ENCODE assay signal across 23 cellular contexts in the genomic region with DNA sequence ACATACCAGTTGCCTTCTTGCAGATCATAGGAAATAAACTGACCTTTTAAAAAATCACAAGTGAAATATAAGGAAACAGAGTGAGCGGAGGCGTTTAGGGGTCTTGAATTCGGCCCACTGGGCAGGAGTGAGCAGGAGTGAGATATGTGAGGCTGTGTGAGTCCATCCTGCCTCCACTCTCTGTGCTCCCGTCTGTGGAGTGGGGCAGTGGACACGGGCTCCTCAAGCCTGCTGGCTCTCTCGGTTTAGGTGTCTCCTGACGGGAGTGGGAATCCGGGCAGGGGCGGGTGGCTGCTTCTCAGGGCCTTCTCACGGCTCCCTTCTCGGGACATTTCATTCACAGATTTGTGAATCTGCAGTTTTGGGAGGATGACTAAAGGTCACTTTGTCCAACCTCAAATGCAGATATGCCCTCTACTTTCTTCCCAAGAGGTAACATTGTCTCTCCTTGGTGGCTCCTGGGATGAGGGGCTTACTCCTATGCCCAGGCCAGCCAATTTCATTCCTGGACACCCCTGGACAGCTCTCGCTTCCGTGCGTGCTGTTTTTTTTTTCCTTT. TPM values are rescaled to one million over a fixed set of nuclear protein-coding genes. Genes with fewer than 3 reads are reported as not detected.
DNase-seq lines count a peak whose midpoint lies in the region; ATAC-seq and TF ChIP-seq lines count a peak whose summit lies in the region.
"Had no signal": no experiment of that assay in that cellular context is flagged by ENCODE, and none has a peak within 500 bp of the region (broad histone marks: within the 10 kb centered on the region; RNA-seq: fewer than 3 reads in every experiment).

No MANE protein-coding gene starts in this region.

- H3K4me1 ChIP-seq in right atrium auricular region (peaks cover 0 to 23% of the 10 kb centered on the region in 2 donors), hepatocyte (ENCODE audit: insufficient read depth) (peaks cover 19% of the 10 kb centered on the region), gastrocnemius medialis (no peaks in the 10 kb centered on the region)
- H3K4me1 ChIP-seq: neural progenitor cell had no signal

- no peaks in the 10 kb centered on the region for H3K79me2 ChIP-seq in hepatocyte

- H3K4me3 ChIP-seq in right atrium auricular region (no peak overlapping the region), hepatocyte (no peak overlapping the region), gastrocnemius medialis (no peak overlapping the region)
- H3K4me3 ChIP-seq: lung, neural progenitor cell had no signal

- DNase-seq in right atrium auricular region (ENCODE audit: low spot score) (no peak), Right ventricle myocardium superior (no peak), hepatocyte (ENCODE audit: low spot score) (no peak), gastrocnemius medialis (no peak), pons (ENCODE audit: low spot score) (no peak)
- no peak for DNase-seq in stimulated activated CD4-positive, alpha-beta T cell treated with anti-CD3 and anti-CD28 coated beads, Interleukin-4, amount 100 ng/mL, for 1 hour
- DNase-seq: activated CD4-positive, alpha-beta T cell treated with anti-CD3 and anti-CD28 coated beads, Interleukin-2, amount 50 U/mL, for 4 hours; activated T-cell treated with anti-CD3 and anti-CD28 coated beads, Interleukin-2, amount 50 U/mL, for 4 hours; CD4-positive, alpha-beta T cell; DND-41; NCI-H1417 treated with DMSO at 0.1 percent for 48 hours; NCI-H774; retina; stimulated activated CD4-positive, alpha-beta T cell treated with anti-CD3 and anti-CD28 coated beads, Interleukin-2, amount 100 ng/mL, for 48 hours; stimulated activated CD8-positive, alpha-beta memory T cell treated with anti-CD3 and anti-CD28 coated beads, Interleukin-4, amount 100 ng/mL, for 48 hours; SW 1271 had no signal

- TF ChIP-seq CTCF in right atrium auricular region (IDR thresholded peaks at IDR 0.05) (no peak), hepatocyte (IDR thresholded peaks at IDR 0.05; ENCODE audit: poor library complexity) (no peak), gastrocnemius medialis (IDR thresholded peaks at IDR 0.05 in 4 of 5, conservative IDR thresholded peaks at IDR 0.05 in 1 of 5) (no peak)

- H3K27me3 ChIP-seq in right atrium auricular region, result no peaks in the 10 kb centered on the region
- H3K27me3 ChIP-seq in hepatocyte, result no peaks in the 10 kb centered on the region
- no peaks in the 10 kb centered on the region for H3K27me3 ChIP-seq in gastrocnemius medialis

- H3K9me2 ChIP-seq in hepatocyte (replicated peaks; ENCODE audit: insufficient read depth), result no peaks in the 10 kb centered on the region

- WGBS in hepatocyte (ENCODE audit: low lambda C conversion rate, missing lambda C conversion rate), result 91% methylated on average over 14 of the region's 14 CpGs

- no peak for ATAC-seq in Right ventricle myocardium superior (ENCODE audit: poor library complexity)
- no peak for ATAC-seq in gastrocnemius medialis
- no peak for ATAC-seq in GM21737 (IDR thresholded peaks at IDR 0.05; ENCODE audit: unreplicated experiment)
- no peak for ATAC-seq in HG03520 (IDR thresholded peaks at IDR 0.05; ENCODE audit: unreplicated experiment)
- ATAC-seq: activated naive CD4-positive, alpha-beta T cell treated with anti-CD3 and anti-CD28 coated beads, Interleukin-2, amount 50 U/mL, for 72 hours; activated T-cell treated with anti-CD3 and anti-CD28 coated beads, Interleukin-2, amount 50 U/mL, for 4 hours; effector memory CD8-positive, alpha-beta T cell had no signal

- H4K20me1 ChIP-seq in hepatocyte (ENCODE audit: insufficient read depth, poor library complexity, severe bottlenecking), result no peaks in the 10 kb centered on the region

- H3K36me3 ChIP-seq in right atrium auricular region (no peaks in the 10 kb centered on the region), hepatocyte (replicated peaks; ENCODE audit: insufficient read depth, low read depth) (no peaks in the 10 kb centered on the region), gastrocnemius medialis (no peaks in the 10 kb centered on the region)
- H3K36me3 ChIP-seq: neural progenitor cell had no signal

- H3K27ac ChIP-seq in right atrium auricular region (peak overlapping the region; percentile 35 to 71), hepatocyte (peak overlapping the region; percentile 80), gastrocnemius medialis (peak overlapping the region in 3 of 4 donors; percentile 31 to 37 (median 34))
- H3K27ac ChIP-seq: KMS-11, neural progenitor cell had no signal

- TF ChIP-seq POLR2A in gastrocnemius medialis (IDR thresholded peaks at IDR 0.05), result no peak

- no peak overlapping the region for H2AFZ ChIP-seq in hepatocyte
- H2AFZ ChIP-seq: neural progenitor cell had no signal

- in situ Hi-C loops in gastrocnemius medialis (cut with MboI; ENCODE audit: low sequenced_read_pairs in 4 of 4), result no loop called here

- intact Hi-C loops in Right ventricle myocardium superior (cut with DNase I), result loop anchor here (10.0 kb wide), 1 partner anchor 153 kb away; no protein-coding TSS in a partner anchor
- intact Hi-C loops in gastrocnemius medialis (cut with DNase I; ENCODE audit: low total_unique reads), result no loop called here

- no peak overlapping the region for H3K4me2 ChIP-seq in hepatocyte
- H3K4me2 ChIP-seq: KMS-11, neural progenitor cell had no signal

- no peaks in the 10 kb centered on the region for H3K9me3 ChIP-seq in right atrium auricular region
- no peaks in the 10 kb centered on the region for H3K9me3 ChIP-seq in hepatocyte (ENCODE audit: low read depth)
- H3K9me3 ChIP-seq in gastrocnemius medialis, result no peaks in the 10 kb centered on the region

RNA-seq across cellular contexts. Expression of gene CYTL1, which starts 27.6 kb away (rescaled TPM):
- not detected for total RNA-seq in right atrium auricular region
- not detected for total RNA-seq in Right ventricle myocardium superior
- 37.4 and 52.3 TPM in 2 replicates for total RNA-seq in hepatocyte
- polyA plus RNA-seq in hepatocyte, result 39.1 and 55.4 TPM in 2 replicates
- total RNA-seq in gastrocnemius medialis, result not detected
- total RNA-seq: activated naive CD4-positive, alpha-beta T cell treated with anti-CD3 and anti-CD28 coated beads, Interleukin-2, amount 50 U/mL, for 72 hours; activated T-cell treated with anti-CD3 and anti-CD28 coated beads, Interleukin-2, amount 50 U/mL, for 4 hours; CD4-positive, alpha-beta T cell had no signal

RNA-seq across cellular contexts. Expression of gene STK32B, which starts 59.7 kb away (rescaled TPM):
- under 1 TPM; 0.31 to 0.59 TPM for total RNA-seq in right atrium auricular region
- total RNA-seq in Right ventricle myocardium superior, result 1.0 TPM
- 1.6 and 3.9 TPM in 2 replicates for total RNA-seq in hepatocyte
- 0.51 and 1.00 TPM in 2 replicates for polyA plus RNA-seq in hepatocyte
- under 1 TPM in 3 of 4 donors, not detected in 1; 0.46 to 0.68 (median 0.49) TPM for total RNA-seq in gastrocnemius medialis
- total RNA-seq: activated naive CD4-positive, alpha-beta T cell treated with anti-CD3 and anti-CD28 coated beads, Interleukin-2, amount 50 U/mL, for 72 hours; activated T-cell treated with anti-CD3 and anti-CD28 coated beads, Interleukin-2, amount 50 U/mL, for 4 hours; CD4-positive, alpha-beta T cell had no signal

Comparison
In these comparisons a context has a peak if more than half of its experiments do, and no peak if none do; other contexts are left out.
1. RNA of gene CYTL1, which starts 27.6 kb away (total RNA-seq): 37.4 to 52.3 TPM in hepatocyte; not detected in right atrium auricular region, not detected in Right ventricle myocardium superior (single experiment) and not detected in gastrocnemius medialis; every median in the first group is over 10 times any median in the second.
2. Peak in every context shown above with its lines, with median percentiles within 50 percentile points of each other: H3K27ac ChIP-seq.